ENCODE assay signal across 30 cellular contexts in the genomic region with DNA sequence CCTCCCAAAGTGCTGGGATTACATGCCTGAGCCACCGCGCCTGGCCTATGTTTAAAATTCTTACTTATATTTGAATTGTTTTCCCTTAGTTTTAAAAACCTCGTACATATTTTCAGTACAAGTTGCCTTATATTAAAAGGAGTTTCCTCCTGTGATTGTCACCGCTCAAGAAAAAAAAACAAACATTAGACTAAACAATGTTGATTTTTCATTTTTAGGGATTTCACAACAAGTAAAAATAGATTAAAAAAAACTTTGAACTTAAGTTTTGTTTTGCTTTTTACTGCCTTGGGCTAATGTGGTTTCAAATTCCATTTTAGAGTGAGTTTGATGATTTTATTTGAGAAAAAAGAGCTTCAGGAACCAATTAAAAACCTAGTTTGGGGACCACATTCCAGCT.
"Had no signal": no experiment of that assay in that cellular context is flagged by ENCODE, and none has a peak within 500 bp of the region (broad histone marks: within the 10 kb centered on the region; RNA-seq: fewer than 3 reads in every experiment).

No MANE protein-coding gene starts in this region.

- H3K9me3 ChIP-seq: ascending aorta, breast epithelium, colonic mucosa, esophagus muscularis mucosa, gastrocnemius medialis, heart left ventricle had no signal

- DNase-seq: activated CD4-positive, alpha-beta memory T cell treated with anti-CD3 and anti-CD28 coated beads for 36 hours; activated CD4-positive, alpha-beta T cell treated with anti-CD3 and anti-CD28 coated beads for 36 hours; activated CD4-positive, alpha-beta T cell treated with anti-CD3 and anti-CD28 coated beads, Interleukin-2, amount 10 ng/mL, durations not matched to agents 24 days and 14 days; activated CD4-positive, CD25-positive, alpha-beta regulatory T cell; activated CD4-positive, CD25-positive, alpha-beta regulatory T cell treated with anti-CD3 and anti-CD28 coated beads, Interleukin-2, amount 50 U/mL, for 72 hours; activated CD8-positive, alpha-beta memory T cell treated with anti-CD3 and anti-CD28 coated beads, Interleukin-2, amount 10 ng/mL, durations not matched to agents 7 days and 5 days; activated CD8-positive, alpha-beta memory T cell treated with anti-CD3 and anti-CD28 coated beads, Interleukin-2, amount 50 U/mL, for 4 hours; activated CD8-positive, alpha-beta T cell treated with anti-CD3 and anti-CD28 coated beads, Interleukin-2, amount 10 ng/mL, durations not matched to agents 7 days and 5 days; activated effector memory CD4-positive, alpha-beta T cell treated with anti-CD3 and anti-CD28 coated beads, Interleukin-2, amount 50 U/mL, for 16 hours; activated naive CD4-positive, alpha-beta T cell treated with anti-CD3 and anti-CD28 coated beads for 36 hours; activated naive CD8-positive, alpha-beta T cell treated with anti-CD3 and anti-CD28 coated beads for 36 hours; activated naive CD8-positive, alpha-beta T cell treated with anti-CD3 and anti-CD28 coated beads, Interleukin-2, amount 50 U/mL, for 24 hours; activated T-cell treated with anti-CD3 and anti-CD28 coated beads, Interleukin-2, amount 50 U/mL, for 1 hour; activated T-cell treated with anti-CD3 and anti-CD28 coated beads, Interleukin-2, amount 50 U/mL, for 48 hours; central memory CD4-positive, alpha-beta T cell; cerebellar nuclear complex; colonic mucosa; dorsolateral prefrontal cortex; effector memory CD4-positive, alpha-beta T cell; endodermal cell; erythroblast; foreskin keratinocyte; gastrocnemius medialis; glutamatergic neuron; heart left ventricle; T-helper 2 cell had no signal

- H3K4me3 ChIP-seq: ascending aorta, breast epithelium, cardiac muscle cell, colonic mucosa, dorsolateral prefrontal cortex, esophagus muscularis mucosa, gastrocnemius medialis, heart left ventricle had no signal

- H3K27me3 ChIP-seq: ascending aorta, breast epithelium, cardiac muscle cell, colonic mucosa, dorsolateral prefrontal cortex, esophagus muscularis mucosa, foreskin keratinocyte, gastrocnemius medialis, heart left ventricle had no signal

- H3K4me1 ChIP-seq: ascending aorta, breast epithelium, colonic mucosa, esophagus muscularis mucosa, foreskin keratinocyte, gastrocnemius medialis, heart left ventricle had no signal

- H3K36me3 ChIP-seq: ascending aorta, breast epithelium, cardiac muscle cell, colonic mucosa, esophagus muscularis mucosa, gastrocnemius medialis, heart left ventricle had no signal

- H3K27ac ChIP-seq: ascending aorta, breast epithelium, cardiac muscle cell, colonic mucosa, dorsolateral prefrontal cortex, esophagus muscularis mucosa, foreskin keratinocyte, gastrocnemius medialis, heart left ventricle had no signal
